Comparison of ENCODE assay signal across 28 cellular contexts in the genomic region with DNA sequence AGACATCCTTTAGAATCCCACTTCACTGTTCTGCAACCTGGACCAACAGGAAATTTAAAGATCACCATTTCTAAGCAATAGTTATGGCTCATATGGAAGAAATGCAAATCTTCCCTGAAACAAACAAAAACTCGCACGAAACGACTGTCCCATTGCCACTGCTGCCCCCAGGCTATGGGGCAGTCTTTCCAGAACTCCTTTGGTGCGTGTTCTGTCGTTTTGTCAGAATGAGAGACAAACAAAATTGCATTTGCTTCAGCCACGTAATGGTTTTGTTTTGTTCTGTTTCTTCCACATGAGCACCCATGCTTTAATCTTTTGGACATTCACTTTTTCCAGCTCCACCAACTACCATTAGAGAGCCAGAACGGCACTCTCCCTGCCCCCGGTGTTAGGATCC. TPM values are rescaled to one million over a fixed set of nuclear protein-coding genes. Genes with fewer than 3 reads are reported as not detected.
"Had no signal": no experiment of that assay in that cellular context is flagged by ENCODE, and none has a peak within 500 bp of the region (broad histone marks: within the 10 kb centered on the region; RNA-seq: fewer than 3 reads in every experiment).

No MANE protein-coding gene starts in this region.

- H3K4me3 ChIP-seq: esophagus squamous epithelium, gastroesophageal sphincter, lung, pancreas, prostate gland, spleen, tibial artery had no signal

- ATAC-seq: effector memory CD8-positive, alpha-beta T cell; gastroesophageal sphincter; left colon; left ventricle myocardium superior; pancreas; sciatic nerve; stimulated activated memory B cell treated with anti-CD40 and anti-IgM and Interleukin-4, amounts not matched to agents 10 μg/mL and 1 μg/mL and 100 μg/mL, for 72 hours had no signal

- H3K4me3 Mint-ChIP-seq: dendritic cell treated with granulocyte-macrophage colony-stimulating factor and Interleukin-4, amounts not matched to agents 40 ng/mL and 50 ng/mL, for 4 days; effector memory CD8-positive, alpha-beta T cell; immature natural killer cell; neural crest cell; stimulated activated memory B cell treated with anti-CD40 and anti-IgM and Interleukin-4, amounts not matched to agents 10 μg/mL and 1 μg/mL and 100 μg/mL, for 72 hours; stimulated activated naive CD8-positive, alpha-beta T cell treated with anti-CD3 and anti-CD28 coated beads, Interleukin-15, Interleukin-2, amounts not matched to agents 100 ng/mL and 50 ng/mL, for 24 hours had no signal

- H3K9me3 ChIP-seq: esophagus squamous epithelium, gastroesophageal sphincter, pancreas, prostate gland, spleen, tibial artery had no signal

- H3K27ac Mint-ChIP-seq: dendritic cell treated with granulocyte-macrophage colony-stimulating factor and Interleukin-4, amounts not matched to agents 40 ng/mL and 50 ng/mL, for 4 days; effector memory CD8-positive, alpha-beta T cell; immature natural killer cell; naive B cell; stimulated activated memory B cell treated with anti-CD40 and anti-IgM and Interleukin-4, amounts not matched to agents 10 μg/mL and 1 μg/mL and 100 μg/mL, for 72 hours; stimulated activated naive CD8-positive, alpha-beta T cell treated with anti-CD3 and anti-CD28 coated beads, Interleukin-15, Interleukin-2, amounts not matched to agents 100 ng/mL and 50 ng/mL, for 24 hours had no signal

- H3K27me3 ChIP-seq: pancreas, tibial artery had no signal

- DNase-seq: cerebellar nuclear complex; effector memory CD8-positive, alpha-beta T cell; esophagus squamous epithelium; foreskin fibroblast; glutamatergic neuron; immature natural killer cell; left colon; left ventricle myocardium superior; mesendoderm; naive B cell; nucleus accumbens; pancreas; retina; stimulated activated CD4-positive, alpha-beta T cell treated with anti-CD3 and anti-CD28 coated beads, Interleukin-15, amount 100 ng/mL, for 24 hours; stimulated activated CD4-positive, alpha-beta T cell treated with anti-CD3 and anti-CD28 coated beads, Interleukin-1b, Interleukin-23, amount 100 ng/mL, for 48 hours; stimulated activated CD4-positive, alpha-beta T cell treated with anti-CD3 and anti-CD28 coated beads, Interleukin-4, amount 100 ng/mL, for 24 hours had no signal

- H3K4me1 ChIP-seq: pancreas, prostate gland had no signal

- H3K36me3 ChIP-seq: esophagus squamous epithelium, gastroesophageal sphincter, pancreas, prostate gland, spleen, tibial artery had no signal

- H3K9me3 Mint-ChIP-seq: effector memory CD8-positive, alpha-beta T cell; immature natural killer cell; stimulated activated naive CD8-positive, alpha-beta T cell treated with anti-CD3 and anti-CD28 coated beads, Interleukin-15, Interleukin-2, amounts not matched to agents 100 ng/mL and 50 ng/mL, for 24 hours had no signal

- FAIRE-seq: colon, keratinocyte, pancreas had no signal

- H3K36me3 Mint-ChIP-seq: immature natural killer cell; naive B cell; stimulated activated memory B cell treated with anti-CD40 and anti-IgM and Interleukin-4, amounts not matched to agents 10 μg/mL and 1 μg/mL and 100 μg/mL, for 72 hours had no signal

- H3K4me1 Mint-ChIP-seq: immature natural killer cell; naive B cell; stimulated activated memory B cell treated with anti-CD40 and anti-IgM and Interleukin-4, amounts not matched to agents 10 μg/mL and 1 μg/mL and 100 μg/mL, for 72 hours had no signal

- H3K27ac ChIP-seq: gastroesophageal sphincter, pancreas, prostate gland, spleen, tibial artery had no signal

RNA-seq across cellular contexts. Expression of a gene that starts 10.8 kb away (rescaled TPM):
- polyA plus RNA-seq: immature natural killer cell had no signal
